ENCODE assay signal across 8 cellular contexts in genomic region chr6:118187568-118188164, GRCh38.
DNase-seq lines count a peak whose midpoint lies in the region; ATAC-seq, FAIRE-seq and TF ChIP-seq lines count a peak whose summit lies in the region.

No MANE protein-coding gene starts in this region.

- WGBS in lower leg skin, 2 donors: 32 to 38% methylated on average over 3 of the region's 3 CpGs

- no peak for TF ChIP-seq POLR2A in GM12891 (IDR thresholded peaks at IDR 0.05; ENCODE audit: low read depth, low read length)
- no peak for TF ChIP-seq POLR2A in lower leg skin (IDR thresholded peaks at IDR 0.05)

- H3K27me3 ChIP-seq in MM.1S (replicated peaks; ENCODE audit: insufficient read depth, low read length) (no peaks in the 10 kb centered on the region), WERI-Rb-1 (ENCODE audit: insufficient read depth, low read depth, severe bottlenecking) (no peaks in the 10 kb centered on the region)

- no peaks in the 10 kb centered on the region for H3F3A ChIP-seq in MM.1S (ENCODE audit: insufficient read depth, low read length)

- TF ChIP-seq CTCF in MM.1S (IDR thresholded peaks at IDR 0.05; ENCODE audit: low read length) (no peak), WERI-Rb-1 (IDR thresholded peaks at IDR 0.05; ENCODE audit: low read depth, low read length) (no peak), lower leg skin (IDR thresholded peaks at IDR 0.05) (no peak)

- FAIRE-seq in GM12891 (lab: Jason Lieb, UNC): peak; percentile 41

- no peaks in the 10 kb centered on the region for H3K79me2 ChIP-seq in MM.1S (ENCODE audit: low read length)

- H3K27ac ChIP-seq in MM.1S (ENCODE audit: low read length) (no peak overlapping the region), WERI-Rb-1 (no peak overlapping the region)

- peak; percentile 58 for ATAC-seq in GM21529 (IDR thresholded peaks at IDR 0.05; ENCODE audit: unreplicated experiment)

- H3K9me2 ChIP-seq in MM.1S (replicated peaks; ENCODE audit: insufficient read depth, low read length): no peaks in the 10 kb centered on the region

- intact Hi-C loops in lower leg skin (cut with DNase I; ENCODE audit: low total_unique reads): no loop called here

- no peak for DNase-seq in GM12891 (ENCODE audit: insufficient read length, low spot score)
- no peak for DNase-seq in MM.1S
- peak; percentile 31 for DNase-seq in foreskin melanocyte
- no peak for DNase-seq in GM19240 (ENCODE audit: insufficient read length, low spot score)
- DNase-seq in activated gamma-delta T cell (lab: John Stamatoyannopoulos, UW): no peak
- no peak for DNase-seq in WERI-Rb-1
- DNase-seq in lower leg skin (ENCODE audit: low spot score in 2 of 2): no peak

- peak overlapping the region; percentile 17 for H3K4me2 ChIP-seq in MM.1S (ENCODE audit: low read depth, low read length)

- peaks cover 12% of the 10 kb centered on the region for H3K4me1 ChIP-seq in MM.1S (ENCODE audit: low read length)

- H3K36me3 ChIP-seq in MM.1S (replicated peaks; ENCODE audit: insufficient read depth, low read length): no peaks in the 10 kb centered on the region
- H3K36me3 ChIP-seq in WERI-Rb-1: no peaks in the 10 kb centered on the region

- H3K9me3 ChIP-seq in MM.1S (replicated peaks; ENCODE audit: insufficient read depth, low read length): no peaks in the 10 kb centered on the region
- no peaks in the 10 kb centered on the region for H3K9me3 ChIP-seq in WERI-Rb-1 (ENCODE audit: severe bottlenecking)

- H3K9ac ChIP-seq in MM.1S (ENCODE audit: low read length): no peak overlapping the region

- no peak overlapping the region for H2AFZ ChIP-seq in MM.1S (ENCODE audit: low read length)

- H3K4me3 ChIP-seq in MM.1S (ENCODE audit: low read length): no peak overlapping the region
- no peak overlapping the region for H3K4me3 ChIP-seq in WERI-Rb-1 (ENCODE audit: low read depth, low read length)
- no peak overlapping the region for H3K4me3 ChIP-seq in lower leg skin (ENCODE audit: low read depth, poor library complexity, severe bottlenecking)

- H4K20me1 ChIP-seq in MM.1S (ENCODE audit: insufficient read depth, low read length): no peaks in the 10 kb centered on the region

TF ChIP-seq in GM12891, 5 proteins besides CTCF, POLR2A, EP300 and RAD21:
- no peak for TF ChIP-seq POU2F2 (IDR thresholded peaks at IDR 0.05; ENCODE audit: low read depth, low read length)
- TF ChIP-seq TAF1 (IDR thresholded peaks at IDR 0.05; ENCODE audit: low read depth, low read length): no peak
- no peak for TF ChIP-seq SPI1 (IDR thresholded peaks at IDR 0.05; ENCODE audit: low read depth, low read length)
- no peak for TF ChIP-seq PAX5 (IDR thresholded peaks at IDR 0.05; ENCODE audit: insufficient read depth, low read length, severe bottlenecking)
- TF ChIP-seq POLR2AphosphoS5 (IDR thresholded peaks at IDR 0.05; ENCODE audit: low read depth, low read length): no peak
